22 cellular contexts compared by ENCODE assay signal in the genomic region with DNA sequence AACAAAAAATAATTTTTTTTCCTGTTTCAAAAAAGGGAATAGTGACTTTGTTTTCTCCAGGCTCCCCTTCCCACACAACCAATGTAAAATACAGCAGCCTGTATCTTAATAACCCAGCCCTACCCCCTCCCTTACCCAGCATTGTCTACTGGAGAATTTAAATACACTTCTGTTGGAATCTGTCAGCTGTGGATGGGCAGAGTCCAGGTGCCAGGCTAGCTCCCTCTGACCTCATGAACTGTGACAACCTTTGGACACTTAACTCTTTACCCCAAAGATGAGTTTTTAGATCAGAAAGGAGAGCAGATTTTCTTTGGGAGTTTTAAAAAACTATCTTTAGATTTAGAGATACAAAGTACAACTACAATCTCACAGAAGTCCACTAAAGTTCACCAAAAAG. TPM values are rescaled to one million over a fixed set of nuclear protein-coding genes. Genes with fewer than 3 reads are reported as not detected.
DNase-seq lines count a peak whose midpoint lies in the region; ATAC-seq and TF ChIP-seq lines count a peak whose summit lies in the region.
"Had no signal": no experiment of that assay in that cellular context is flagged by ENCODE, and none has a peak within 500 bp of the region (broad histone marks: within the 10 kb centered on the region; RNA-seq: fewer than 3 reads in every experiment).

No MANE protein-coding gene starts in this region.

- no peak for DNase-seq in activated naive CD8-positive, alpha-beta T cell treated with anti-CD3 and anti-CD28 coated beads, Interleukin-2, amount 50 U/mL, for 24 hours
- no peak for DNase-seq in GM23338 (ENCODE audit: low spot score)
- peak; percentile 19 for DNase-seq in iPS-NIHi11 (ENCODE audit: low spot score)
- DNase-seq in progenitor cell of endocrine pancreas (ENCODE audit: low spot score, unreplicated experiment): no peak
- DNase-seq in foreskin fibroblast: no peak
- DNase-seq in chondrocyte (ENCODE audit: low spot score): no peak
- DNase-seq: activated CD4-positive, alpha-beta T cell treated with anti-CD3 and anti-CD28 coated beads for 36 hours; body of pancreas; C1 segment of cervical spinal cord; DMS 273 treated with DMSO at 0.1 percent for 48 hours; GM23248; NCI-H1092; NCI-H2029; NCI-H446 treated with DMSO at 0.1 percent for 48 hours; nucleus accumbens; PC-3; SIG-M5; stimulated activated CD4-positive, alpha-beta T cell treated with anti-CD3 and anti-CD28 coated beads, Interleukin-4, amount 100 ng/mL, for 4 hours; T-helper 1 cell had no signal

- peak overlapping the region; percentile 57; the same call in 1 of the 2 replicates for H3K27ac ChIP-seq in GM23338 (ENCODE audit: low read depth)
- H3K27ac ChIP-seq: body of pancreas, GM23248 had no signal

- H3K36me3 ChIP-seq in GM23338 (ENCODE audit: insufficient read depth): peaks cover 14% of the 10 kb centered on the region

- H3F3A ChIP-seq in GM23338 (replicated peaks; ENCODE audit: low read depth): peaks cover 39% of the 10 kb centered on the region

- peaks cover 3% of the 10 kb centered on the region; the same call in 1 of the 2 replicates for H4K20me1 ChIP-seq in GM23338 (replicated peaks; ENCODE audit: insufficient read depth)

- no peak for TF ChIP-seq CTCF in GM23338 (conservative IDR thresholded peaks at IDR 0.05; ENCODE audit: low read depth in 2 of 2)
- TF ChIP-seq CTCF in progenitor cell of endocrine pancreas (IDR thresholded peaks at IDR 0.05; ENCODE audit: unreplicated experiment): no peak
- no peak for TF ChIP-seq CTCF in foreskin fibroblast (IDR thresholded peaks at IDR 0.05; ENCODE audit: low read depth, low read length)
- no peak for TF ChIP-seq CTCF in chondrocyte (IDR thresholded peaks at IDR 0.05)

- peaks cover 7% of the 10 kb centered on the region for H3K79me2 ChIP-seq in GM23338 (replicated peaks; ENCODE audit: insufficient read depth)

- peaks cover 5% of the 10 kb centered on the region for H3K36me3 Mint-ChIP-seq in activated naive CD8-positive, alpha-beta T cell
- H3K36me3 Mint-ChIP-seq in activated naive CD8-positive, alpha-beta T cell treated with anti-CD3 and anti-CD28 coated beads, Interleukin-2, amount 50 U/mL, for 24 hours (ENCODE audit: low read depth): peaks cover 28% of the 10 kb centered on the region
- H3K36me3 Mint-ChIP-seq in GM23338 (ENCODE audit: low read depth) (peaks cover 39% of the 10 kb centered on the region), progenitor cell of endocrine pancreas (ENCODE audit: insufficient read depth) (peaks cover 13% of the 10 kb centered on the region), chondrocyte (ENCODE audit: low read depth) (peaks cover 22% of the 10 kb centered on the region)

- peak overlapping the region; percentile 35; the same call in 1 of the 2 replicates for H3K4me2 ChIP-seq in GM23338

- H3K27me3 Mint-ChIP-seq in activated naive CD8-positive, alpha-beta T cell: no peaks in the 10 kb centered on the region
- H3K27me3 Mint-ChIP-seq in activated naive CD8-positive, alpha-beta T cell treated with anti-CD3 and anti-CD28 coated beads, Interleukin-2, amount 50 U/mL, for 24 hours: no peaks in the 10 kb centered on the region
- peaks cover 6% of the 10 kb centered on the region for H3K27me3 Mint-ChIP-seq in GM23338 (ENCODE audit: insufficient read depth, low read depth, poor library complexity)
- no peaks in the 10 kb centered on the region for H3K27me3 Mint-ChIP-seq in progenitor cell of endocrine pancreas
- H3K27me3 Mint-ChIP-seq in chondrocyte (ENCODE audit: low read depth): no peaks in the 10 kb centered on the region
- H3K27me3 Mint-ChIP-seq: activated CD4-positive, alpha-beta T cell treated with anti-CD3 and anti-CD28 coated beads for 36 hours; type B pancreatic cell had no signal

- H3K4me3 Mint-ChIP-seq in activated naive CD8-positive, alpha-beta T cell: no peak overlapping the region
- no peak overlapping the region for H3K4me3 Mint-ChIP-seq in activated naive CD8-positive, alpha-beta T cell treated with anti-CD3 and anti-CD28 coated beads, Interleukin-2, amount 50 U/mL, for 24 hours
- H3K4me3 Mint-ChIP-seq in GM23338 (no peak overlapping the region), progenitor cell of endocrine pancreas (ENCODE audit: low read depth) (no peak overlapping the region), chondrocyte (ENCODE audit: unreplicated experiment) (no peak overlapping the region)
- H3K4me3 Mint-ChIP-seq: activated CD4-positive, alpha-beta T cell treated with anti-CD3 and anti-CD28 coated beads for 36 hours; type B pancreatic cell had no signal

- no peak for ATAC-seq in activated naive CD8-positive, alpha-beta T cell treated with anti-CD3 and anti-CD28 coated beads, Interleukin-2, amount 50 U/mL, for 24 hours
- ATAC-seq in GM23338: no peak; the same call in 2 of the 3 replicates
- ATAC-seq in HG02884 (IDR thresholded peaks at IDR 0.05; ENCODE audit: unreplicated experiment): no peak
- ATAC-seq: activated CD4-positive, alpha-beta T cell treated with anti-CD3 and anti-CD28 coated beads for 36 hours; body of pancreas; PC-3 had no signal

- H3K27ac Mint-ChIP-seq in activated naive CD8-positive, alpha-beta T cell: peak overlapping the region; percentile 64
- H3K27ac Mint-ChIP-seq in activated naive CD8-positive, alpha-beta T cell treated with anti-CD3 and anti-CD28 coated beads, Interleukin-2, amount 50 U/mL, for 24 hours: no peak overlapping the region
- H3K27ac Mint-ChIP-seq in GM23338 (peak overlapping the region; percentile 76; the same call in 1 of the 2 replicates), progenitor cell of endocrine pancreas (peak overlapping the region; percentile 74), chondrocyte (ENCODE audit: unreplicated experiment) (no peak overlapping the region)
- H3K27ac Mint-ChIP-seq: activated CD4-positive, alpha-beta T cell treated with anti-CD3 and anti-CD28 coated beads for 36 hours; type B pancreatic cell had no signal

- H3K9me3 Mint-ChIP-seq in activated naive CD8-positive, alpha-beta T cell (ENCODE audit: low read depth): no peaks in the 10 kb centered on the region
- no peaks in the 10 kb centered on the region for H3K9me3 Mint-ChIP-seq in activated naive CD8-positive, alpha-beta T cell treated with anti-CD3 and anti-CD28 coated beads, Interleukin-2, amount 50 U/mL, for 24 hours
- H3K9me3 Mint-ChIP-seq in GM23338 (no peaks in the 10 kb centered on the region), progenitor cell of endocrine pancreas (ENCODE audit: low read depth) (no peaks in the 10 kb centered on the region), chondrocyte (ENCODE audit: low read depth) (no peaks in the 10 kb centered on the region)
- H3K9me3 Mint-ChIP-seq: type B pancreatic cell had no signal

- no peak overlapping the region for H3K4me3 ChIP-seq in GM23338
- no peak overlapping the region for H3K4me3 ChIP-seq in foreskin fibroblast (ENCODE audit: low read depth in 1 of 2, low read length in 2 of 2)
- H3K4me3 ChIP-seq: body of pancreas, GM23248 had no signal

- H3K9me2 ChIP-seq in GM23338 (ENCODE audit: insufficient read depth): no peaks in the 10 kb centered on the region

- H3K4me1 Mint-ChIP-seq in activated naive CD8-positive, alpha-beta T cell (ENCODE audit: low read depth): peaks cover 22% of the 10 kb centered on the region
- peaks cover 8% of the 10 kb centered on the region for H3K4me1 Mint-ChIP-seq in activated naive CD8-positive, alpha-beta T cell treated with anti-CD3 and anti-CD28 coated beads, Interleukin-2, amount 50 U/mL, for 24 hours
- peaks cover 26% of the 10 kb centered on the region for H3K4me1 Mint-ChIP-seq in GM23338
- peaks cover 3% of the 10 kb centered on the region for H3K4me1 Mint-ChIP-seq in progenitor cell of endocrine pancreas (ENCODE audit: low read depth)
- no peaks in the 10 kb centered on the region for H3K4me1 Mint-ChIP-seq in chondrocyte (ENCODE audit: low read depth)

- no peak overlapping the region for H2AFZ ChIP-seq in GM23338
- H2AFZ ChIP-seq: GM23248 had no signal

- H3K4me1 ChIP-seq in GM23338 (ENCODE audit: insufficient read depth): peaks cover 5% of the 10 kb centered on the region; the same call in 1 of the 2 replicates
- H3K4me1 ChIP-seq: body of pancreas had no signal

- no peaks in the 10 kb centered on the region for H3K27me3 ChIP-seq in GM23338 (ENCODE audit: insufficient read depth)
- H3K27me3 ChIP-seq: body of pancreas had no signal

TF ChIP-seq in GM23338, 12 proteins besides CTCF, POLR2A, EP300 and RAD21 (continues in another document):
- no peak for TF ChIP-seq ZNF114 (CRISPR knock-in tag; IDR thresholded peaks at IDR 0.05)

RNA-seq across cellular contexts. Expression of a gene that starts 42.9 kb away (rescaled TPM):
- 205 and 253 TPM in 2 replicates for total RNA-seq in GM23338 (2014; rRNA removed; shearing (Covaris generic))
- 59.1 and 68.3 TPM in 2 replicates for polyA plus RNA-seq in GM23338 (2016; fragmentation: Nextera tagmentation; extraction: Ambion mirVana)
- total RNA-seq in progenitor cell of endocrine pancreas (181 and 188 TPM in 2 replicates), chondrocyte (135 to 156 TPM (median 136 TPM) in 3 replicates)

Comparison
In these comparisons a context has a peak if more than half of its experiments do, and no peak if none do; other contexts are left out.
1. H3K27ac Mint-ChIP-seq: peak in activated naive CD8-positive, alpha-beta T cell (single experiment), GM23338 (single experiment) and progenitor cell of endocrine pancreas (single experiment); none in activated naive CD8-positive, alpha-beta T cell treated with anti-CD3 and anti-CD28 coated beads, Interleukin-2, amount 50 U/mL, for 24 hours (single experiment) and chondrocyte (single experiment).